Comparison of ENCODE assay signal across 8 cellular contexts in genomic region chr11:58573451-58574104, GRCh38. TPM values are rescaled to one million over a fixed set of nuclear protein-coding genes. Genes with fewer than 3 reads are reported as not detected.
DNase-seq lines count a peak whose midpoint lies in the region; ATAC-seq, FAIRE-seq and TF ChIP-seq lines count a peak whose summit lies in the region.

No MANE protein-coding gene starts in this region.

- peak overlapping the region; percentile 46 for H3K4me3 ChIP-seq in osteoblast (ENCODE audit: insufficient read depth, low read length)

- TF ChIP-seq CTCF in osteoblast (IDR thresholded peaks at IDR 0.05; ENCODE audit: extremely low read depth, low read depth, low read length): no peak

- peak; percentile 38 for DNase-seq in AG08396 (ENCODE audit: low spot score)
- DNase-seq in LHCN-M2 (ENCODE audit: low read depth): peak; percentile 92
- DNase-seq in activated CD4-positive, alpha-beta T cell treated with anti-CD3 and anti-CD28 coated beads for 24 hours (ENCODE audit: low read depth in 2 of 2): peak; percentile 57 to 64
- DNase-seq in dermis blood vessel endothelial cell: peak; percentile 79
- peak; percentile 62 for DNase-seq in osteoblast (ENCODE audit: insufficient read length, low spot score, missing footprints)
- DNase-seq in urothelium cell line (ENCODE audit: low spot score): peak; percentile 43

- peak overlapping the region; percentile 100 for H3K27ac ChIP-seq in osteoblast (ENCODE audit: low read depth, low read length)

- no peak for FAIRE-seq in urothelium cell line (lab: Jason Lieb, UNC)

- H3K27me3 ChIP-seq in osteoblast (ENCODE audit: insufficient read depth, low read length): no peaks in the 10 kb centered on the region

- H3K79me2 ChIP-seq in osteoblast (ENCODE audit: insufficient read depth, low read length): peaks cover 29% of the 10 kb centered on the region

- H3K4me2 ChIP-seq in osteoblast (ENCODE audit: insufficient read depth, low read length): peak overlapping the region; percentile 81

- H3K4me1 ChIP-seq in osteoblast (ENCODE audit: insufficient read depth, low read length): peaks cover 44% of the 10 kb centered on the region

- H3K9me3 ChIP-seq in osteoblast (ENCODE audit: low read depth, low read length): no peaks in the 10 kb centered on the region

- ATAC-seq in GM19438 (IDR thresholded peaks at IDR 0.05; ENCODE audit: low read depth, unreplicated experiment) (peak; percentile 26), HG03039 (IDR thresholded peaks at IDR 0.05; ENCODE audit: unreplicated experiment) (no peak)

- peaks cover 4% of the 10 kb centered on the region for H3K36me3 ChIP-seq in osteoblast (ENCODE audit: insufficient read depth, low read length)

- peak overlapping the region; percentile 23 for H2AFZ ChIP-seq in osteoblast (ENCODE audit: low read length)

- no peaks in the 10 kb centered on the region for H4K20me1 ChIP-seq in osteoblast (ENCODE audit: insufficient read depth, low read length)

RNA-seq across cellular contexts. Expression of gene LPXN, which starts 2.1 kb away (rescaled TPM):
- total RNA-seq in LHCN-M2 (2014; rRNA removed) (55.0 and 57.9 TPM in 2 replicates), dermis blood vessel endothelial cell (2.2 and 3.4 TPM in 2 replicates), osteoblast (8.5 and 14.5 TPM in 2 replicates)
- 31.1 TPM for polyA plus RNA-seq in LHCN-M2 (2012)

RNA-seq across cellular contexts. Expression of gene ZFP91, which starts 5.3 kb away (rescaled TPM):
- total RNA-seq in LHCN-M2 (2014; rRNA removed): 75.2 and 87.9 TPM in 2 replicates
- polyA plus RNA-seq in LHCN-M2 (2012): 29.0 TPM
- 45.8 and 58.8 TPM in 2 replicates for total RNA-seq in dermis blood vessel endothelial cell
- total RNA-seq in osteoblast: 61.2 and 62.5 TPM in 2 replicates

RNA-seq across cellular contexts. Expression of gene CNTF, which starts 48.9 kb away (rescaled TPM):
- total RNA-seq in LHCN-M2 (2014; rRNA removed) (1.3 and 2.6 TPM in 2 replicates), dermis blood vessel endothelial cell (1.7 and 2.8 TPM in 2 replicates), osteoblast (1.4 and 1.8 TPM in 2 replicates)
- polyA plus RNA-seq in LHCN-M2 (2012): 0.39 TPM

Comparison
In these comparisons a context has a peak if more than half of its experiments do, and no peak if none do; other contexts are left out.
1. DNase-seq: peak in every context shown above with its lines; median percentile 92 in LHCN-M2; 79 in dermis blood vessel endothelial cell; 62 in osteoblast; 60 in activated CD4-positive, alpha-beta T cell treated with anti-CD3 and anti-CD28 coated beads for 24 hours; 43 in urothelium cell line; 38 in AG08396.